1 cellular context compared by ENCODE assay signal in genomic region chr1:15151377-15151806, GRCh38.
TF ChIP-seq lines count a peak whose summit lies in the region.

No MANE protein-coding gene starts in this region.

TF ChIP-seq in HCT116, 20 proteins besides CTCF, POLR2A, EP300 and RAD21:
- TF ChIP-seq SIN3A (IDR thresholded peaks at IDR 0.05; ENCODE audit: low read depth) (no peak), ELF1 (IDR thresholded peaks at IDR 0.05; ENCODE audit: borderline replicate concordance, low read depth) (no peak), EZH2phosphoT487 (IDR thresholded peaks at IDR 0.05; ENCODE audit: borderline replicate concordance) (no peak), ZFX (IDR thresholded peaks at IDR 0.05) (no peak), ZNF274 (IDR thresholded peaks at IDR 0.05; ENCODE audit: low read depth, low read length) (no peak), FOSL1 (IDR thresholded peaks at IDR 0.05; ENCODE audit: low read depth) (no peak), SP1 (IDR thresholded peaks at IDR 0.05; ENCODE audit: low read depth) (no peak), EZH2 (IDR thresholded peaks at IDR 0.05) (no peak), POLR2AphosphoS5 (IDR thresholded peaks at IDR 0.05; ENCODE audit: low read depth, low read length) (no peak), ATF3 (IDR thresholded peaks at IDR 0.05) (no peak), JUND (IDR thresholded peaks at IDR 0.05) (no peak), CEBPB (IDR thresholded peaks at IDR 0.05; ENCODE audit: low read depth) (no peak)
